1 cellular context compared by ENCODE assay signal in the genomic region with DNA sequence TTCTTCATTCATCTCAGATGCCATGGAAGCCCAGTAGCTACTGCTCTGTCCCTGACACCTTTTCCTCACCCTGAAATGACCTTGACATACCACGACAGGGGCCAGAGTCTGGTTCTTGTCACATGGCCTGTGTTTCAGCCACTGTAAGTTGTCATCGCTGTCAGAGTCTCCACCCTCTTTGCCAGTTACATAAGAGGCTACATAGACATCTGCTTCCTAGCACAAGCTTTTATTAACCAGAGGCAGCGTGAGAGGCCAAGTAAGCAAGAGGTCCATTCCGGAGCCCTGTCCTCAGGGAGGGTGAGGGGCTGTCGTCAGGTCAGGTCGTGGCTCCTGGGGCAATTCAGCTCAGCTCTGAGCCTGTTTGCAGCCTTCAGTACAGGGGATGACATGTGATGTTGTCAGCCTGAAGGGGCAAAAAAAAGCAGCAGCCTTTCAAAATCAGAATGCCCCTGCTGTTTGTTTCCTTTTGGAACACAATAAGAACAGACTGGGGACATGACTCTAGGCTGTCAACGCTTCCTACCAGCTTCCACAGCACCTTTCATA.
A peak's percentile ranks its signal among the peaks of the same experiment; 100 is the strongest.
TF ChIP-seq lines count a peak whose summit lies in the region.

No MANE protein-coding gene starts in this region.

TF ChIP-seq in SK-N-SH, 30 proteins besides CTCF, POLR2A, EP300 and RAD21 (continued from another document):
- TF ChIP-seq, protein P1, sequence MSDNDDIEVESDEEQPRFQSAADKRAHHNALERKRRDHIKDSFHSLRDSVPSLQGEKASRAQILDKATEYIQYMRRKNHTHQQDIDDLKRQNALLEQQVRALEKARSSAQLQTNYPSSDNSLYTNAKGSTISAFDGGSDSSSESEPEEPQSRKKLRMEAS (IDR thresholded peaks at IDR 0.05; ENCODE audit: low read depth) = no peak
- TF ChIP-seq GABPA (IDR thresholded peaks at IDR 0.05; ENCODE audit: low read depth) = no peak
- TF ChIP-seq NRF1 (IDR thresholded peaks at IDR 0.05; ENCODE audit: low read depth, low read length) = no peak
- TF ChIP-seq FOXM1 (IDR thresholded peaks at IDR 0.05; ENCODE audit: low read depth) = no peak
- peak; percentile 78 for TF ChIP-seq MXI1 (IDR thresholded peaks at IDR 0.05; ENCODE audit: low read depth, low read length)
- TF ChIP-seq POLR2AphosphoS5 (IDR thresholded peaks at IDR 0.05; ENCODE audit: low read depth, low read length) = peak; percentile 15; the same call in 1 of the 2 replicates
- no peak for TF ChIP-seq TAF1 (IDR thresholded peaks at IDR 0.05; ENCODE audit: borderline replicate concordance, low read depth, low read length)
- TF ChIP-seq SMC3 (IDR thresholded peaks at IDR 0.05; ENCODE audit: low read depth, low read length) = no peak; the same call in 1 of the 2 replicates
- peak; percentile 42; the same call in 1 of the 2 replicates for TF ChIP-seq FOXJ3 (CRISPR knock-in tag; IDR thresholded peaks at IDR 0.05)
- TF ChIP-seq FOSL2 (IDR thresholded peaks at IDR 0.05; ENCODE audit: borderline replicate concordance, low read depth) = no peak
- TF ChIP-seq, protein P2, sequence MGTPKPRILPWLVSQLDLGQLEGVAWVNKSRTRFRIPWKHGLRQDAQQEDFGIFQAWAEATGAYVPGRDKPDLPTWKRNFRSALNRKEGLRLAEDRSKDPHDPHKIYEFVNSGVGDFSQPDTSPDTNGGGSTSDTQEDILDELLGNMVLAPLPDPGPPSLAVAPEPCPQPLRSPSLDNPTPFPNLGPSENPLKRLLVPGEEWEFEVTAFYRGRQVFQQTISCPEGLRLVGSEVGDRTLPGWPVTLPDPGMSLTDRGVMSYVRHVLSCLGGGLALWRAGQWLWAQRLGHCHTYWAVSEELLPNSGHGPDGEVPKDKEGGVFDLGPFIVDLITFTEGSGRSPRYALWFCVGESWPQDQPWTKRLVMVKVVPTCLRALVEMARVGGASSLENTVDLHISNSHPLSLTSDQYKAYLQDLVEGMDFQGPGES (IDR thresholded peaks at IDR 0.05; ENCODE audit: low read depth, low read length) = no peak
- TF ChIP-seq TCF12 (IDR thresholded peaks at IDR 0.05) = peak; percentile 54; the same call in 1 of the 2 replicates
- peak; percentile 68; the same call in 1 of the 2 replicates for TF ChIP-seq RCOR1 (IDR thresholded peaks at IDR 0.05; ENCODE audit: low read length)
- no peak for TF ChIP-seq USF2 (IDR thresholded peaks at IDR 0.05; ENCODE audit: borderline replicate concordance, low read depth, low read length)
- TF ChIP-seq ZBTB33 (IDR thresholded peaks at IDR 0.05; ENCODE audit: borderline replicate concordance, low read depth) = no peak
- no peak for TF ChIP-seq TEAD4 (IDR thresholded peaks at IDR 0.05; ENCODE audit: borderline replicate concordance, insufficient read depth)
- TF ChIP-seq JUND (IDR thresholded peaks at IDR 0.05) = no peak
- TF ChIP-seq MEF2A (IDR thresholded peaks at IDR 0.05; ENCODE audit: borderline replicate concordance, low read depth) = no peak
- TF ChIP-seq GATA2 (CRISPR knock-in tag; IDR thresholded peaks at IDR 0.05) = no peak; the same call in 1 of the 2 replicates
- TF ChIP-seq RFX5 (IDR thresholded peaks at IDR 0.05; ENCODE audit: low read length) = 0 out of 2 replicates have a peak, but pooled peaks have one; percentile 35
- TF ChIP-seq NFIC (IDR thresholded peaks at IDR 0.05; ENCODE audit: borderline replicate concordance) = no peak
- TF ChIP-seq RXRA (IDR thresholded peaks at IDR 0.05; ENCODE audit: borderline replicate concordance, low read depth) = no peak
- TF ChIP-seq CHD2 (IDR thresholded peaks at IDR 0.05; ENCODE audit: low read length, partially characterized antibody) = peak; percentile 81
- TF ChIP-seq PBX3 (IDR thresholded peaks at IDR 0.05) = peak; percentile 18; the same call in 1 of the 2 replicates
